10 cellular contexts compared by ENCODE assay signal in genomic region chr7:117837841-117838240, GRCh38. TPM values are rescaled to one million over a fixed set of nuclear protein-coding genes. Genes with fewer than 3 reads are reported as not detected.
DNase-seq lines count a peak whose midpoint lies in the region; ATAC-seq and FAIRE-seq lines count a peak whose summit lies in the region.
"Had no signal": no experiment of that assay in that cellular context is flagged by ENCODE, and none has a peak within 500 bp of the region (broad histone marks: within the 10 kb centered on the region; RNA-seq: fewer than 3 reads in every experiment).

No MANE protein-coding gene starts in this region.

- H3K4me2 ChIP-seq in Karpas-422 (ENCODE audit: low read depth, low read length, poor library complexity, severe bottlenecking), result no peak overlapping the region

- DNase-seq in DMS53 (lab: John Stamatoyannopoulos, UW), result peak; percentile 93
- no peak for DNase-seq in RCC 7860 (ENCODE audit: low spot score)
- no peak for DNase-seq in stimulated activated naive CD4-positive, alpha-beta T cell treated with Interleukin-2 at 50 U/mL for 16 hours (lab: John Stamatoyannopoulos, UW)
- DNase-seq in Karpas-422, result no peak
- no peak for DNase-seq in NCI-H2227 treated with DMSO at 0.1 percent for 48 hours (lab: John Stamatoyannopoulos, UW)
- DNase-seq: NCI-H1092 treated with DMSO at 0.1 percent for 48 hours; stimulated activated naive CD8-positive, alpha-beta T cell treated with anti-CD3 and anti-CD28 coated beads, Interleukin-15, Interleukin-2, amounts not matched to agents 100 U/mL and 50 U/mL, for 24 hours had no signal

- H3K9ac ChIP-seq in Karpas-422 (ENCODE audit: low read length), result no peak overlapping the region

- H3K27ac ChIP-seq in Karpas-422 (ENCODE audit: low read length), result no peak overlapping the region

- ATAC-seq in GM19372 (IDR thresholded peaks at IDR 0.05; ENCODE audit: low read depth, unreplicated experiment) (peak; percentile 70), HG02884 (IDR thresholded peaks at IDR 0.05; ENCODE audit: unreplicated experiment) (peak; percentile 65), HG03575 (IDR thresholded peaks at IDR 0.05; ENCODE audit: extremely low read depth, insufficient number of reproducible peaks, low FRiP score, unreplicated experiment) (peak; percentile 84)
- ATAC-seq: stimulated activated naive CD8-positive, alpha-beta T cell treated with anti-CD3 and anti-CD28 coated beads, Interleukin-15, Interleukin-2, amounts not matched to agents 100 U/mL and 50 U/mL, for 24 hours had no signal

- no peaks in the 10 kb centered on the region for H3K27me3 ChIP-seq in Karpas-422 (ENCODE audit: low read length)

- no peak for FAIRE-seq in RCC 7860 (lab: Jason Lieb, UNC)

- no peak overlapping the region for H2AFZ ChIP-seq in Karpas-422 (ENCODE audit: low read length)

- H3K9me2 ChIP-seq in Karpas-422 (replicated peaks; ENCODE audit: insufficient read depth, low read length), result no peaks in the 10 kb centered on the region

- H3K4me3 ChIP-seq in Karpas-422 (ENCODE audit: low read length), result no peak overlapping the region

- no peaks in the 10 kb centered on the region for H3K4me1 ChIP-seq in Karpas-422 (ENCODE audit: low read length)

- H3K36me3 ChIP-seq in Karpas-422 (ENCODE audit: insufficient read depth, low read length), result no peaks in the 10 kb centered on the region

- H4K20me1 ChIP-seq in Karpas-422 (ENCODE audit: insufficient read depth, low read depth, low read length), result no peaks in the 10 kb centered on the region

- H3K9me3 ChIP-seq in Karpas-422 (ENCODE audit: low read length), result no peaks in the 10 kb centered on the region

- H3K79me2 ChIP-seq in Karpas-422 (ENCODE audit: low read length), result no peaks in the 10 kb centered on the region

RNA-seq across cellular contexts. Expression of gene CTTNBP2, which starts 35.4 kb away (rescaled TPM):
- total RNA-seq in Karpas-422 (2014; rRNA removed; shearing (Covaris generic); ENCODE audit: low replicate concordance), result not detected in 2 replicates
